Comparison of ENCODE assay signal across 8 cellular contexts in genomic region chr19:3608079-3608641, GRCh38. TPM values are rescaled to one million over a fixed set of nuclear protein-coding genes. Genes with fewer than 3 reads are reported as not detected.
DNase-seq lines count a peak whose midpoint lies in the region; ATAC-seq, FAIRE-seq and TF ChIP-seq lines count a peak whose summit lies in the region.
"Had no signal": no experiment of that assay in that cellular context is flagged by ENCODE, and none has a peak within 500 bp of the region (broad histone marks: within the 10 kb centered on the region; RNA-seq: fewer than 3 reads in every experiment).

No MANE protein-coding gene starts in this region.

- H3K27me3 Mint-ChIP-seq in activated CD8-positive, alpha-beta T cell treated with anti-CD3 and anti-CD28 coated beads, Interleukin-2, amount 10 ng/mL, durations not matched to agents 7 days and 5 days (ENCODE audit: low read depth), result no peaks in the 10 kb centered on the region
- peaks cover 6% of the 10 kb centered on the region for H3K27me3 Mint-ChIP-seq in nephron (ENCODE audit: low read depth)

- peaks cover 19% of the 10 kb centered on the region for H3K4me1 Mint-ChIP-seq in activated CD8-positive, alpha-beta T cell treated with anti-CD3 and anti-CD28 coated beads, Interleukin-2, amount 10 ng/mL, durations not matched to agents 7 days and 5 days (ENCODE audit: low read depth)
- H3K4me1 Mint-ChIP-seq in nephron, result peaks cover 8% of the 10 kb centered on the region

- no peak for TF ChIP-seq CTCF in nephron (IDR thresholded peaks at IDR 0.05; ENCODE audit: unreplicated experiment in 3 of 3)

- peak overlapping the region; percentile 27 for H3K4me3 Mint-ChIP-seq in activated CD8-positive, alpha-beta T cell treated with anti-CD3 and anti-CD28 coated beads, Interleukin-2, amount 10 ng/mL, durations not matched to agents 7 days and 5 days
- H3K4me3 Mint-ChIP-seq in nephron, result peak overlapping the region; percentile 53 to 74 (median 64)

- POLR2A ChIA-PET in activated CD8-positive, alpha-beta T cell treated with anti-CD3 and anti-CD28 coated beads, Interleukin-2, amount 10 ng/mL, durations not matched to agents 7 days and 5 days (lab: Charles Lee), result interaction anchor here (0.7 to 1.1 kb wide), 2 partner anchors 17 to 1796 kb away, joined by 3 read pairs; no protein-coding TSS in a partner anchor

- no peaks in the 10 kb centered on the region for H3K9me3 Mint-ChIP-seq in activated CD8-positive, alpha-beta T cell treated with anti-CD3 and anti-CD28 coated beads, Interleukin-2, amount 10 ng/mL, durations not matched to agents 7 days and 5 days (ENCODE audit: insufficient read depth)
- H3K9me3 Mint-ChIP-seq in nephron, result no peaks in the 10 kb centered on the region

- CTCF ChIA-PET in activated CD8-positive, alpha-beta T cell treated with anti-CD3 and anti-CD28 coated beads, Interleukin-2, amount 10 ng/mL, durations not matched to agents 7 days and 5 days (lab: Charles Lee), result interaction anchor here (2.0 to 2.2 kb wide), 2 partner anchors 11 to 63 kb away, joined by 5 to 6 read pairs; no protein-coding TSS in a partner anchor

- no peak for ATAC-seq in activated CD8-positive, alpha-beta T cell treated with anti-CD3 and anti-CD28 coated beads, Interleukin-2, amount 10 ng/mL, durations not matched to agents 7 days and 5 days
- ATAC-seq in GM21786 (IDR thresholded peaks at IDR 0.05; ENCODE audit: unreplicated experiment) (no peak), HG02623 (IDR thresholded peaks at IDR 0.05; ENCODE audit: unreplicated experiment) (no peak)

- DNase-seq in H54 (ENCODE audit: insufficient read length, low spot score) (peak; percentile 47), putamen (ENCODE audit: low spot score) (no peak)
- no peak for DNase-seq in activated CD8-positive, alpha-beta T cell treated with anti-CD3 and anti-CD28 coated beads, Interleukin-2, amount 10 ng/mL, durations not matched to agents 7 days and 5 days
- DNase-seq: activated CD4-positive, alpha-beta T cell treated with anti-CD3 and anti-CD28 coated beads, Interleukin-2, amount 50 U/mL, for 1 hour; NCI-H524 had no signal

- TF ChIP-seq POLR2A in H54 (IDR thresholded peaks at IDR 0.05; ENCODE audit: low read depth, low read length), result no peak

- peak overlapping the region; percentile 69 for H3K27ac Mint-ChIP-seq in activated CD8-positive, alpha-beta T cell treated with anti-CD3 and anti-CD28 coated beads, Interleukin-2, amount 10 ng/mL, durations not matched to agents 7 days and 5 days
- H3K27ac Mint-ChIP-seq in nephron, result peak overlapping the region; percentile 22 to 36 (median 28)

- peaks cover 8% of the 10 kb centered on the region for H3K36me3 Mint-ChIP-seq in activated CD8-positive, alpha-beta T cell treated with anti-CD3 and anti-CD28 coated beads, Interleukin-2, amount 10 ng/mL, durations not matched to agents 7 days and 5 days (ENCODE audit: low read depth)
- H3K36me3 Mint-ChIP-seq in nephron (ENCODE audit: low read depth), result peaks cover 9% of the 10 kb centered on the region

- FAIRE-seq in H54 (lab: Jason Lieb, UNC), result no peak

RNA-seq across cellular contexts. Expression of gene TBXA2R, which starts 1.5 kb away (rescaled TPM):
- total RNA-seq in activated CD8-positive, alpha-beta T cell treated with anti-CD3 and anti-CD28 coated beads, Interleukin-2, amount 10 ng/mL, durations not matched to agents 7 days and 5 days, result 1 to 10 TPM; 2.6 to 2.8 TPM

RNA-seq across cellular contexts. Expression of gene CACTIN, which starts 18.4 kb away (rescaled TPM):
- total RNA-seq in activated CD8-positive, alpha-beta T cell treated with anti-CD3 and anti-CD28 coated beads, Interleukin-2, amount 10 ng/mL, durations not matched to agents 7 days and 5 days, result 10 to 100 TPM; 31.2 to 37.0 TPM

RNA-seq across cellular contexts. Expression of gene GIPC3, which starts 22.9 kb away (rescaled TPM):
- total RNA-seq in activated CD8-positive, alpha-beta T cell treated with anti-CD3 and anti-CD28 coated beads, Interleukin-2, amount 10 ng/mL, durations not matched to agents 7 days and 5 days, result under 1 TPM; 0.26 to 0.31 TPM

RNA-seq across cellular contexts. Expression of gene HMG20B, which starts 35.4 kb away (rescaled TPM):
- 10 to 100 TPM; 45.0 to 51.2 TPM for total RNA-seq in activated CD8-positive, alpha-beta T cell treated with anti-CD3 and anti-CD28 coated beads, Interleukin-2, amount 10 ng/mL, durations not matched to agents 7 days and 5 days

RNA-seq across cellular contexts. Expression of gene MFSD12, which starts 50.8 kb away (rescaled TPM):
- total RNA-seq in activated CD8-positive, alpha-beta T cell treated with anti-CD3 and anti-CD28 coated beads, Interleukin-2, amount 10 ng/mL, durations not matched to agents 7 days and 5 days, result 10 to 100 TPM; 61.0 to 63.5 TPM
